Comparison of ENCODE assay signal across 21 cellular contexts in the genomic region with DNA sequence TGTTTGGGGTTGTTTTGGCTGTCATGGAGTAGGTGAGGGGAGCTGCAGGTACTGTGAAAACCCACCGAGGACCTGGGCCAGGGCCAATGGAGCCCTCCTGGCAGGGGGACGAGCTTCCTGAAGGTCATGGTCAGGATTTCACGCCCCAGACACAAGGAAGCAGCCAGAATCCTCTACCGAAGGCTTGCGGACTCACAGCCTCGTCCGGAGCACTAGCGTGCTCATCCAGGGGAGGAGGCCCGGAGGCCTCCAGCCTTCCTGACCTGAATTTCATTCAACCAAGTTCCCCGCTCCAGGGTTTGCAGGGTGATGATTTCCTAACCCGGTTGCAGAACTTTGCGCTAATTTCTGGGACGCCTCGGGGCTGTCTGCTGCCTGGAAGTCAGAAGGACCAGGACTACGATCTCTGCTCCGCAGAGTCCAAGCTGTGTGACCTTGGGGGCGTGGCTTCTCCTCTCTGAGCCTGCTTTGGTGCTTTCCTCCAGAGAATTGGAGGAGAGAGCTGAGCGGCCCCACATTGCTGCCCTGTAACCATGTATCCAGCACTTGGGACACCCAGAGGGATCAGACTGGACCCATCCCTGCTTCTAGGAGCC. TPM values are rescaled to one million over a fixed set of nuclear protein-coding genes. Genes with fewer than 3 reads are reported as not detected.
A peak's percentile ranks its signal among the peaks of the same experiment; 100 is the strongest.
DNase-seq lines count a peak whose midpoint lies in the region; ATAC-seq and TF ChIP-seq lines count a peak whose summit lies in the region.
"Had no signal": no experiment of that assay in that cellular context is flagged by ENCODE, and none has a peak within 500 bp of the region (broad histone marks: within the 10 kb centered on the region; RNA-seq: fewer than 3 reads in every experiment).

No MANE protein-coding gene starts in this region.

- no peak for TF ChIP-seq CTCF in fibroblast of villous mesenchyme (IDR thresholded peaks at IDR 0.05; ENCODE audit: insufficient read depth, low read depth, low read length)
- TF ChIP-seq CTCF in mucosa of descending colon (IDR thresholded peaks at IDR 0.05): no peak
- TF ChIP-seq CTCF in suprapubic skin (IDR thresholded peaks at IDR 0.05): no peak

- WGBS in suprapubic skin: 87% methylated on average over 13 of the region's 18 CpGs

- H3K36me3 ChIP-seq in mucosa of descending colon (ENCODE audit: low read depth) (no peaks in the 10 kb centered on the region), suprapubic skin (no peaks in the 10 kb centered on the region)
- H3K36me3 ChIP-seq: BLaER1 treated with 17β-estradiol and CSF1 and Interleukin-3, amounts not matched to agents 10 nM and 100 nM had no signal

- no peak for TF ChIP-seq POLR2A in suprapubic skin (IDR thresholded peaks at IDR 0.05)

- H3K4me3 ChIP-seq in fibroblast of villous mesenchyme (ENCODE audit: low read depth, low read length) (no peak overlapping the region), mucosa of descending colon (no peak overlapping the region), suprapubic skin (no peak overlapping the region)
- H3K4me3 ChIP-seq: BLaER1 treated with 17β-estradiol and CSF1 and Interleukin-3, amounts not matched to agents 10 nM and 100 nM; GM23338; PC-9 had no signal

- TF ChIP-seq EP300 in suprapubic skin (IDR thresholded peaks at IDR 0.05): no peak

- peaks cover 29% of the 10 kb centered on the region for H3K27me3 ChIP-seq in suprapubic skin
- H3K27me3 ChIP-seq: BLaER1 treated with 17β-estradiol and CSF1 and Interleukin-3, amounts not matched to agents 10 nM and 100 nM had no signal

- intact Hi-C loops in Right ventricle myocardium inferior (cut with DNase I): no loop called here
- intact Hi-C loops in cardiac septum (cut with DNase I): no loop called here
- intact Hi-C loops in mucosa of descending colon (cut with DNase I, micrococcal nuclease): no loop called here

- H3K4me1 ChIP-seq in mucosa of descending colon (ENCODE audit: low read depth): no peaks in the 10 kb centered on the region
- H3K4me1 ChIP-seq in suprapubic skin: peaks cover 8% of the 10 kb centered on the region

- DNase-seq in Right ventricle myocardium inferior (ENCODE audit: missing footprints) (peak; percentile 16), cardiac septum (ENCODE audit: low spot score) (no peak), fibroblast of villous mesenchyme (ENCODE audit: low read depth) (peak; percentile 18), mucosa of descending colon (peak in 2 of 3 donors; percentile 16 to 31), suprapubic skin (ENCODE audit: low spot score in 2 of 2) (peak; percentile 42 to 63), DMS53 (lab: John Stamatoyannopoulos, UW) (no peak), NCI-H748 treated with DMSO at 0.1 percent for 48 hours (lab: John Stamatoyannopoulos, UW) (no peak)
- DNase-seq: 8988T, DMS 273 treated with DMSO at 0.1 percent for 48 hours, GF-D8, NCI-H1048, NCI-H1436 treated with DMSO at 0.1 percent for 48 hours, NCI-H2081, NCI-H510A, NCI-H82, PC-9 had no signal

- no peaks in the 10 kb centered on the region for H3K9me3 ChIP-seq in mucosa of descending colon
- no peaks in the 10 kb centered on the region for H3K9me3 ChIP-seq in suprapubic skin
- H3K9me3 ChIP-seq: BLaER1 treated with 17β-estradiol and CSF1 and Interleukin-3, amounts not matched to agents 10 nM and 100 nM had no signal

- no peak overlapping the region for H3K27ac ChIP-seq in suprapubic skin
- H3K27ac ChIP-seq: BLaER1 treated with 17β-estradiol and CSF1 and Interleukin-3, amounts not matched to agents 10 nM and 100 nM; KMS-11; PC-9 had no signal

- ATAC-seq in Right ventricle myocardium inferior (no peak), mucosa of descending colon (no peak), GM21447 (IDR thresholded peaks at IDR 0.05; ENCODE audit: unreplicated experiment) (no peak)
- ATAC-seq: GM23338 had no signal

RNA-seq across cellular contexts. Expression of a gene that starts 56.2 kb away (rescaled TPM):
- total RNA-seq in Right ventricle myocardium inferior (6.9 TPM), cardiac septum (5.4 TPM), fibroblast of villous mesenchyme (2.2 and 6.8 TPM in 2 replicates), mucosa of descending colon (1 to 10 TPM in 2 of 3 donors, under 1 TPM in 1; 0.69 to 2.3 (median 1.4) TPM), suprapubic skin (1 to 10 TPM; 2.6 to 5.3 (median 4.0) TPM)
- total RNA-seq: M059J, PC-9 had no signal

Comparison
In these comparisons a context has a peak if more than half of its experiments do, and no peak if none do; other contexts are left out.
1. DNase-seq: peak in Right ventricle myocardium inferior (single experiment), fibroblast of villous mesenchyme (single experiment), mucosa of descending colon (2 of 3) and suprapubic skin (2 of 2); none in cardiac septum (single experiment), DMS53 (single experiment) and NCI-H748 treated with DMSO at 0.1 percent for 48 hours (single experiment).